In genomic region chr1:234520908-234521801, GRCh38 we compare ENCODE assay signal across 16 cellular contexts. TPM values are rescaled to one million over a fixed set of nuclear protein-coding genes. Genes with fewer than 3 reads are reported as not detected.
DNase-seq lines count a peak whose midpoint lies in the region; ATAC-seq and TF ChIP-seq lines count a peak whose summit lies in the region.
"Had no signal": no experiment of that assay in that cellular context is flagged by ENCODE, and none has a peak within 500 bp of the region (broad histone marks: within the 10 kb centered on the region; RNA-seq: fewer than 3 reads in every experiment).

No MANE protein-coding gene starts in this region.

- H3K27me3 ChIP-seq in mesenchymal stem cell (ENCODE audit: control insufficient read depth in 1 of 2, insufficient read depth in 1 of 2, low read length in 2 of 2), result no peaks in the 10 kb centered on the region
- no peaks in the 10 kb centered on the region for H3K27me3 ChIP-seq in tibial nerve

- no peak overlapping the region for H2BK5ac ChIP-seq in mesenchymal stem cell (ENCODE audit: low read depth, low read length, poor library complexity, severe bottlenecking)

- H3K4me1 Mint-ChIP-seq in natural killer cell treated with Interleukin-12 subunit alpha and Interleukin-12 subunit beta and Interleukin-15 and Interleukin-18, amount 100 ng/mL, for 72 hours (ENCODE audit: low read depth in 2 of 2), result peaks cover 0 to 6% of the 10 kb centered on the region in 2 donors
- no peaks in the 10 kb centered on the region for H3K4me1 Mint-ChIP-seq in natural killer cell
- H3K4me1 Mint-ChIP-seq in activated T-helper 2 cell treated with anti-CD3 and anti-CD28 coated beads, Interferon-gamma antibody, Interleukin-2, Interleukin-4, amounts not matched to agents 10 μg/mL and 5 μg/mL and 100 μg/mL, durations not matched to agents 14 hours and 24 hours and 36 hours (ENCODE audit: low read depth), result peaks cover 40% of the 10 kb centered on the region
- H3K4me1 Mint-ChIP-seq in stimulated activated naive CD8-positive, alpha-beta T cell treated with anti-CD3 and anti-CD28 coated beads, Interleukin-15, amount 100 ng/mL, for 72 hours, result peaks cover 55% of the 10 kb centered on the region

- peaks cover 10% of the 10 kb centered on the region for H3K4me1 ChIP-seq in mesenchymal stem cell (ENCODE audit: control insufficient read depth, insufficient read depth, low read depth, low read length)
- H3K4me1 ChIP-seq in tibial nerve, result peaks cover 3 to 34% (median 23%) of the 10 kb centered on the region in 4 donors

- H3K79me1 ChIP-seq in mesenchymal stem cell (replicated peaks; ENCODE audit: low read length, poor library complexity, severe bottlenecking), result no peaks in the 10 kb centered on the region

- no peak overlapping the region for H3K9ac ChIP-seq in mesenchymal stem cell (ENCODE audit: low read length)

- H3K18ac ChIP-seq in mesenchymal stem cell (ENCODE audit: low read depth in 1 of 2, low read length in 2 of 2), result no peak overlapping the region

- peak overlapping the region; percentile 74 for H4K91ac ChIP-seq in mesenchymal stem cell (ENCODE audit: low read length)

- peak overlapping the region; percentile 26 for H2BK15ac ChIP-seq in mesenchymal stem cell (ENCODE audit: low read depth, poor library complexity, severe bottlenecking)

- no peak for TF ChIP-seq CTCF in natural killer cell (IDR thresholded peaks at IDR 0.05)
- no peak for TF ChIP-seq CTCF in tibial nerve (IDR thresholded peaks at IDR 0.05)

- no peaks in the 10 kb centered on the region for H3K36me3 Mint-ChIP-seq in natural killer cell treated with Interleukin-12 subunit alpha and Interleukin-12 subunit beta and Interleukin-15 and Interleukin-18, amount 100 ng/mL, for 72 hours
- no peaks in the 10 kb centered on the region for H3K36me3 Mint-ChIP-seq in natural killer cell
- no peaks in the 10 kb centered on the region for H3K36me3 Mint-ChIP-seq in activated T-helper 2 cell treated with anti-CD3 and anti-CD28 coated beads, Interferon-gamma antibody, Interleukin-2, Interleukin-4, amounts not matched to agents 10 μg/mL and 5 μg/mL and 100 μg/mL, durations not matched to agents 14 hours and 24 hours and 36 hours (ENCODE audit: low read depth)

- H3K9me3 Mint-ChIP-seq in natural killer cell treated with Interleukin-12 subunit alpha and Interleukin-12 subunit beta and Interleukin-15 and Interleukin-18, amount 100 ng/mL, for 72 hours, result no peaks in the 10 kb centered on the region
- H3K9me3 Mint-ChIP-seq in natural killer cell, result no peaks in the 10 kb centered on the region
- H3K9me3 Mint-ChIP-seq in activated T-helper 2 cell treated with anti-CD3 and anti-CD28 coated beads, Interferon-gamma antibody, Interleukin-2, Interleukin-4, amounts not matched to agents 10 μg/mL and 5 μg/mL and 100 μg/mL, durations not matched to agents 14 hours and 24 hours and 36 hours, result no peaks in the 10 kb centered on the region
- peaks cover 0 to 8% of the 10 kb centered on the region in 2 donors for H3K9me3 Mint-ChIP-seq in stimulated activated naive CD8-positive, alpha-beta T cell treated with anti-CD3 and anti-CD28 coated beads, Interleukin-15, amount 100 ng/mL, for 72 hours

- no peak overlapping the region for H3K4me3 ChIP-seq in mesenchymal stem cell (ENCODE audit: insufficient read depth in 1 of 2, low read depth in 1 of 2, low read length in 2 of 2)
- no peak overlapping the region for H3K4me3 ChIP-seq in tibial nerve
- H3K4me3 ChIP-seq: thoracic aorta had no signal

- H3K4me3 Mint-ChIP-seq in natural killer cell treated with Interleukin-12 subunit alpha and Interleukin-12 subunit beta and Interleukin-15 and Interleukin-18, amount 100 ng/mL, for 72 hours, result no peak overlapping the region
- H3K4me3 Mint-ChIP-seq in natural killer cell, result no peak overlapping the region
- no peak overlapping the region for H3K4me3 Mint-ChIP-seq in activated T-helper 2 cell treated with anti-CD3 and anti-CD28 coated beads, Interferon-gamma antibody, Interleukin-2, Interleukin-4, amounts not matched to agents 10 μg/mL and 5 μg/mL and 100 μg/mL, durations not matched to agents 14 hours and 24 hours and 36 hours (ENCODE audit: low read depth)
- no peak overlapping the region for H3K4me3 Mint-ChIP-seq in stimulated activated naive CD8-positive, alpha-beta T cell treated with anti-CD3 and anti-CD28 coated beads, Interleukin-15, amount 100 ng/mL, for 72 hours

- peak overlapping the region in 1 of 2 experiments; percentile 90 for H2BK12ac ChIP-seq in mesenchymal stem cell (ENCODE audit: low read length in 2 of 2)

- DNase-seq in natural killer cell treated with Interleukin-12 subunit alpha and Interleukin-12 subunit beta and Interleukin-15 and Interleukin-18, amount 100 ng/mL, for 72 hours (ENCODE audit: low spot score), result peak; percentile 16
- DNase-seq in natural killer cell, result no peak
- DNase-seq in activated T-helper 2 cell treated with anti-CD3 and anti-CD28 coated beads, Interferon-gamma antibody, Interleukin-2, Interleukin-4, amounts not matched to agents 10 μg/mL and 5 μg/mL and 100 μg/mL, durations not matched to agents 14 hours and 24 hours and 36 hours (ENCODE audit: low spot score), result no peak
- DNase-seq in mesenchymal stem cell, result no peak
- DNase-seq in tibial nerve (ENCODE audit: low spot score in 2 of 2), result no peak
- DNase-seq in stimulated activated naive CD8-positive, alpha-beta T cell treated with anti-CD3 and anti-CD28 coated beads, Interleukin-15, amount 100 ng/mL, for 72 hours, result no peak
- DNase-seq in NCI-H1694 treated with DMSO at 0.1 percent for 48 hours (lab: John Stamatoyannopoulos, UW), result no peak
- DNase-seq in LoVo (ENCODE audit: low spot score), result no peak
- DNase-seq: activated CD4-positive, alpha-beta T cell treated with anti-CD3 and anti-CD28 coated beads, Interleukin-2, amount 50 U/mL, for 48 hours; activated effector memory CD4-positive, alpha-beta T cell treated with anti-CD3 and anti-CD28 coated beads, Interleukin-2, amount 50 U/mL, for 16 hours; DMS79 treated with DMSO at 0.1 percent for 48 hours; effector memory CD4-positive, alpha-beta T cell; foreskin fibroblast; HCEC 1CT; T-helper 9 cell had no signal

- no peak for TF ChIP-seq EP300 in tibial nerve (IDR thresholded peaks at IDR 0.05)

- H2AK5ac ChIP-seq in mesenchymal stem cell (ENCODE audit: low read length, severe bottlenecking), result peak overlapping the region; percentile 64

- 100% methylated on average over 4 of the region's 6 CpGs for WGBS in mesenchymal stem cell
- WGBS in tibial nerve, 2 donors, result 83 to 92% methylated on average over 6 of the region's 6 CpGs

- H3K27ac Mint-ChIP-seq in natural killer cell treated with Interleukin-12 subunit alpha and Interleukin-12 subunit beta and Interleukin-15 and Interleukin-18, amount 100 ng/mL, for 72 hours, result no peak overlapping the region
- H3K27ac Mint-ChIP-seq in natural killer cell, result no peak overlapping the region
- peak overlapping the region; percentile 43 for H3K27ac Mint-ChIP-seq in activated T-helper 2 cell treated with anti-CD3 and anti-CD28 coated beads, Interferon-gamma antibody, Interleukin-2, Interleukin-4, amounts not matched to agents 10 μg/mL and 5 μg/mL and 100 μg/mL, durations not matched to agents 14 hours and 24 hours and 36 hours
- peak overlapping the region in 1 of 2 donors; percentile 63 for H3K27ac Mint-ChIP-seq in stimulated activated naive CD8-positive, alpha-beta T cell treated with anti-CD3 and anti-CD28 coated beads, Interleukin-15, amount 100 ng/mL, for 72 hours

- intact Hi-C loops in natural killer cell (cut with micrococcal nuclease), result no loop called here
- intact Hi-C loops in activated T-helper 2 cell treated with anti-CD3 and anti-CD28 coated beads, Interferon-gamma antibody, Interleukin-2, Interleukin-4, amounts not matched to agents 10 μg/mL and 5 μg/mL and 100 μg/mL, durations not matched to agents 14 hours and 24 hours and 36 hours (cut with micrococcal nuclease), result no loop called here

- H4K8ac ChIP-seq in mesenchymal stem cell (ENCODE audit: low read length), result no peak overlapping the region

- no peak for TF ChIP-seq POLR2A in tibial nerve (IDR thresholded peaks at IDR 0.05)

- no peak overlapping the region for H3K27ac ChIP-seq in mesenchymal stem cell (ENCODE audit: low read length, poor library complexity, severe bottlenecking)
- H3K27ac ChIP-seq in tibial nerve, result peak overlapping the region in 3 of 4 donors; percentile 30 to 94 (median 91)
- H3K27ac ChIP-seq: thoracic aorta had no signal

- H3K36me3 ChIP-seq in mesenchymal stem cell (ENCODE audit: control insufficient read depth in 1 of 2, insufficient read depth in 2 of 2, low read depth in 1 of 2, low read length in 2 of 2) (no peaks in the 10 kb centered on the region), tibial nerve (no peaks in the 10 kb centered on the region)
- H3K36me3 ChIP-seq: thoracic aorta had no signal

- no peak overlapping the region for H3K4me2 ChIP-seq in mesenchymal stem cell (ENCODE audit: low read length, poor library complexity, severe bottlenecking)

- H3K23ac ChIP-seq in mesenchymal stem cell (ENCODE audit: low read length in 2 of 2), result no peak overlapping the region

- peak overlapping the region in 1 of 2 experiments; percentile 55 for H3K4ac ChIP-seq in mesenchymal stem cell (ENCODE audit: low read depth in 1 of 2, low read length in 2 of 2)

- peak overlapping the region in 1 of 2 experiments; percentile 73 for H3K14ac ChIP-seq in mesenchymal stem cell (ENCODE audit: low read length in 2 of 2)

- no peak for ATAC-seq in natural killer cell treated with Interleukin-12 subunit alpha and Interleukin-12 subunit beta and Interleukin-15 and Interleukin-18, amount 100 ng/mL, for 72 hours
- no peak for ATAC-seq in natural killer cell
- no peak for ATAC-seq in stimulated activated naive CD8-positive, alpha-beta T cell treated with anti-CD3 and anti-CD28 coated beads, Interleukin-15, amount 100 ng/mL, for 72 hours

- H3K9me3 ChIP-seq in mesenchymal stem cell (ENCODE audit: control insufficient read depth, low read length) (no peaks in the 10 kb centered on the region), tibial nerve (no peaks in the 10 kb centered on the region)
- H3K9me3 ChIP-seq: thoracic aorta had no signal

- no peak overlapping the region for H2BK120ac ChIP-seq in mesenchymal stem cell (ENCODE audit: low read depth, low read length)

- H3K27me3 Mint-ChIP-seq in natural killer cell treated with Interleukin-12 subunit alpha and Interleukin-12 subunit beta and Interleukin-15 and Interleukin-18, amount 100 ng/mL, for 72 hours, result peaks cover 9 to 18% of the 10 kb centered on the region in 2 donors
- peaks cover 10 to 19% of the 10 kb centered on the region in 2 donors for H3K27me3 Mint-ChIP-seq in natural killer cell (ENCODE audit: low read depth in 2 of 2)
- H3K27me3 Mint-ChIP-seq in activated T-helper 2 cell treated with anti-CD3 and anti-CD28 coated beads, Interferon-gamma antibody, Interleukin-2, Interleukin-4, amounts not matched to agents 10 μg/mL and 5 μg/mL and 100 μg/mL, durations not matched to agents 14 hours and 24 hours and 36 hours (ENCODE audit: low read depth), result no peaks in the 10 kb centered on the region
- peaks cover 10% of the 10 kb centered on the region for H3K27me3 Mint-ChIP-seq in stimulated activated naive CD8-positive, alpha-beta T cell treated with anti-CD3 and anti-CD28 coated beads, Interleukin-15, amount 100 ng/mL, for 72 hours

- no peak overlapping the region for H2AFZ ChIP-seq in mesenchymal stem cell (ENCODE audit: low read depth, low read length)

RNA-seq across cellular contexts. Expression of gene TARBP1, which starts 42.2 kb away (rescaled TPM):
- total RNA-seq in natural killer cell treated with Interleukin-12 subunit alpha and Interleukin-12 subunit beta and Interleukin-15 and Interleukin-18, amount 100 ng/mL, for 72 hours, result 10 to 100 TPM; 25.3 to 51.4 TPM
- total RNA-seq in natural killer cell (10 to 100 TPM; 29.0 to 37.5 (median 32.2) TPM), tibial nerve (10 to 100 TPM; 24.9 to 48.9 (median 34.4) TPM)
- total RNA-seq in activated T-helper 2 cell treated with anti-CD3 and anti-CD28 coated beads, Interferon-gamma antibody, Interleukin-2, Interleukin-4, amounts not matched to agents 10 μg/mL and 5 μg/mL and 100 μg/mL, durations not matched to agents 14 hours and 24 hours and 36 hours, result 79.7 and 87.5 TPM in 2 replicates
- 8.1 TPM for polyA plus RNA-seq in mesenchymal stem cell (2013, experiment 1 of 2)
- polyA plus RNA-seq in mesenchymal stem cell (2013, experiment 2 of 2), result 6.9 TPM
